8 cellular contexts compared by ENCODE assay signal in the genomic region with DNA sequence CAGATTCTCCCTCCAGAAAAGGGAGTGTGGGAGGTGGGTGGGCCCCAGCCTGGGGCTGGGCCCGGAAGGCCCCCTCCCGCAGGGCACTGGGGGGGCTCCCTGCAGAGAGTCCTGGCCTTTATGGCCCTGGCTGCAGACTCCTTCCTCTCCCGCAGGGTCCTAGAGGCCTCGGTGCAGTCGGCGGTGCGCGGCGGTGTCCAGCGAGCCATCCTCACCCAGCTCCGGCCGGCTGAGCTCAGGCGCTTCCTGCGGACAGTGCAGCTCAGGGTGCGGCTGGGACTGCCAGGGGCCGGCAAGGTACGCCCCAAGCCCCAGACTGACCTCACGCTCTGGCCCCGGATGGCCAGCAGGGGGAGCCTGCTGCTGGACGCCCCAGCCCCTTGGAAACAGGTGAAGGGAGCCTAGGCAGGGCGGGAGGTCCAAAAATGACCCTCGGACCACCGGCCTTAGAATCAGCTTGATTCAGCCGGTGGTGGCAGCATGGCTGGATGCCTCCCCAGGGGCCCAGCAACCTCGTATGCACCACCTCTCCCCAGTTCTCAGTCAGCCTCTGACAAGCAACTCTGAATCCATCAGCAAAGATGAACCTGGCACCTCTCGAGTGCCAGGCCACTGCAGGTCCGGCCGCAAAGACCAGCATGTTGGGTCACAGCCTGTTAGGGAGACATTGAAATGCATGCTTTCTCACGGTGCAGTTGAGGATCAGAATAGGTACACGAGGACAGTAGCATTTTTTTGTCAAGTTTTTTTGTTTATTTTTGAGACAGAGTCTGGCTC. TPM values are rescaled to one million over a fixed set of nuclear protein-coding genes. Genes with fewer than 3 reads are reported as not detected.
A peak's percentile ranks its signal among the peaks of the same experiment; 100 is the strongest.
DNase-seq lines count a peak whose midpoint lies in the region; ATAC-seq and TF ChIP-seq lines count a peak whose summit lies in the region.

No MANE protein-coding gene starts in this region.

- H3K9ac ChIP-seq in BLaER1 (no peak overlapping the region), PC-3 (ENCODE audit: low read length) (no peak overlapping the region)

- DNase-seq in PC-3 (peak; percentile 61), amygdala (lab: John Stamatoyannopoulos, UW) (peak in 29 of 56 donors; percentile 11 to 70 (median 33)), right cardiac atrium (peak; percentile 81 to 91 (median 91)), prostate gland (ENCODE audit: low spot score) (peak; percentile 49)

- no peaks in the 10 kb centered on the region for H3K9me2 ChIP-seq in PC-3 (replicated peaks; ENCODE audit: low read length)

- H2AFZ ChIP-seq in PC-3 (ENCODE audit: low read length): peak overlapping the region; percentile 40

- no peak overlapping the region for H3K4me3 ChIP-seq in BLaER1
- H3K4me3 ChIP-seq in PC-3 (ENCODE audit: low read length): no peak overlapping the region
- H3K4me3 ChIP-seq in right cardiac atrium (ENCODE audit: low read length): no peak overlapping the region
- H3K4me3 ChIP-seq in prostate gland: no peak overlapping the region

- POLR2A ChIA-PET in PC-3 (lab: Charles Lee; ENCODE audit: unreplicated experiment): no interaction called here

- no peaks in the 10 kb centered on the region for H3K27me3 ChIP-seq in BLaER1
- H3K27me3 ChIP-seq in PC-3 (ENCODE audit: low read length): no peaks in the 10 kb centered on the region
- H3K27me3 ChIP-seq in right cardiac atrium (ENCODE audit: control insufficient read depth, insufficient read depth): no peaks in the 10 kb centered on the region
- H3K27me3 ChIP-seq in prostate gland (replicated peaks; ENCODE audit: insufficient read depth): no peaks in the 10 kb centered on the region

- H3K4me2 ChIP-seq in BLaER1 (peak overlapping the region; percentile 65), PC-3 (ENCODE audit: low read length) (peak overlapping the region; percentile 33)

- CTCF ChIA-PET in PC-3 (lab: Charles Lee): interaction anchor here (0.5 to 0.9 kb wide), 4 partner anchors 16 to 79 kb away, joined by 3 to 4 read pairs (median 3); a partner anchor contains a TSS

- ATAC-seq in GM21381 (IDR thresholded peaks at IDR 0.05; ENCODE audit: unreplicated experiment): peak; percentile 54
- peak; percentile 79 for ATAC-seq in PC-3
- ATAC-seq in right cardiac atrium: peak; percentile 54 to 69
- ATAC-seq in GM21423 (IDR thresholded peaks at IDR 0.05; ENCODE audit: unreplicated experiment): no peak
- ATAC-seq in GM19452 (IDR thresholded peaks at IDR 0.05; ENCODE audit: unreplicated experiment): no peak

- H3K9me3 ChIP-seq in BLaER1: no peaks in the 10 kb centered on the region
- no peaks in the 10 kb centered on the region for H3K9me3 ChIP-seq in PC-3 (ENCODE audit: low read length)
- no peaks in the 10 kb centered on the region for H3K9me3 ChIP-seq in right cardiac atrium (ENCODE audit: control insufficient read depth, low read length)
- H3K9me3 ChIP-seq in prostate gland: no peaks in the 10 kb centered on the region

- peak; percentile 29 for TF ChIP-seq POLR2A in prostate gland (IDR thresholded peaks at IDR 0.05)

- H4K20me1 ChIP-seq in BLaER1 (no peaks in the 10 kb centered on the region), PC-3 (ENCODE audit: low read length) (no peaks in the 10 kb centered on the region)

- peaks cover 46% of the 10 kb centered on the region for H3K4me1 ChIP-seq in BLaER1
- peaks cover 12% of the 10 kb centered on the region; the same call in 1 of the 2 replicates for H3K4me1 ChIP-seq in PC-3 (ENCODE audit: insufficient read depth, low read length)
- H3K4me1 ChIP-seq in right cardiac atrium (ENCODE audit: control insufficient read depth, insufficient read depth, low read length): peaks cover 23% of the 10 kb centered on the region
- peaks cover 8% of the 10 kb centered on the region for H3K4me1 ChIP-seq in prostate gland (replicated peaks)

- H3F3A ChIP-seq in PC-3 (ENCODE audit: low read length, unreplicated experiment): no peaks in the 10 kb centered on the region

- H3K36me3 ChIP-seq in BLaER1 (peaks cover 9% of the 10 kb centered on the region; the same call in 1 of the 2 replicates), PC-3 (ENCODE audit: low read depth, low read length) (no peaks in the 10 kb centered on the region), prostate gland (no peaks in the 10 kb centered on the region)

- H3K79me2 ChIP-seq in PC-3 (ENCODE audit: low read length): no peaks in the 10 kb centered on the region

- no TSS peak for BruUV-seq in PC-3 (replicated peaks; lab: Mats Ljungman, UMichigan)

- intact Hi-C loops in PC-3 (cut with micrococcal nuclease): loop anchor here (1.0 kb wide), 1 partner anchor 109 kb away; no protein-coding TSS in a partner anchor
- intact Hi-C loops in right cardiac atrium (cut with DNase I): no loop called here
- intact Hi-C loops in prostate gland (cut with DNase I): loop anchor here (5.0 kb wide), 1 partner anchor 48 kb away; a partner anchor contains a TSS

- TF ChIP-seq CTCF in PC-3 (conservative IDR thresholded peaks at IDR 0.05; ENCODE audit: low read depth, low read length): peak; percentile 90
- peak; percentile 62 to 90 (median 74) for TF ChIP-seq CTCF in prostate gland (IDR thresholded peaks at IDR 0.05)

- H3K27ac ChIP-seq in BLaER1 (peak overlapping the region; percentile 46; the same call in 1 of the 2 replicates), PC-3 (ENCODE audit: low read length) (no peak overlapping the region), right cardiac atrium (ENCODE audit: low read length) (peak overlapping the region; percentile 5), prostate gland (peak overlapping the region; percentile 37 to 54)

- 6% methylated on average over 30 of the region's 30 CpGs for WGBS in right cardiac atrium
- whole genome bisulfite sequencing in prostate gland: 28% methylated on average over 9 of the region's 30 CpGs

RNA-seq across cellular contexts. Expression of a gene that starts 20.6 kb away (rescaled TPM):
- total RNA-seq in PC-3 (2014; rRNA removed) (13.2 and 24.8 TPM in 2 replicates), right cardiac atrium (10 to 100 TPM; 46.6 to 75.2 (median 58.9) TPM), prostate gland (10 to 100 TPM; 27.6 to 75.0 TPM)
- polyA plus RNA-seq in right cardiac atrium: 36.7 TPM

RNA-seq across cellular contexts. Expression of a gene that starts 20.8 kb away (rescaled TPM):
- total RNA-seq in PC-3 (2014; rRNA removed) (6.1 and 12.9 TPM in 2 replicates), right cardiac atrium (10 to 100 TPM; 30.4 to 54.9 (median 36.8) TPM), prostate gland (10 to 100 TPM; 13.4 to 45.0 TPM)
- 16.2 TPM for polyA plus RNA-seq in right cardiac atrium

RNA-seq across cellular contexts. Expression of a gene that starts 23.2 kb away (rescaled TPM):
- not detected in 2 replicates for total RNA-seq in PC-3 (2014; rRNA removed)
- 1 to 10 TPM; 1.3 to 2.7 (median 2.0) TPM for total RNA-seq in right cardiac atrium
- 4.0 TPM for polyA plus RNA-seq in right cardiac atrium
- 1 to 10 TPM in 1 of 2 donors, not detected in 1; 10.0 TPM for total RNA-seq in prostate gland

RNA-seq across cellular contexts. Expression of a gene that starts 49.2 kb away (rescaled TPM):
- 73.5 and 76.7 TPM in 2 replicates for total RNA-seq in PC-3 (2014; rRNA removed)
- 10 to 100 TPM; 17.5 to 25.0 (median 21.9) TPM for total RNA-seq in right cardiac atrium
- polyA plus RNA-seq in right cardiac atrium: 23.9 TPM
- 100 to 1,000 TPM; 114 to 123 TPM for total RNA-seq in prostate gland

Comparison
In these comparisons a context has a peak if more than half of its experiments do, and no peak if none do; other contexts are left out.
1. ATAC-seq: peak in GM21381 (single experiment), PC-3 (single experiment) and right cardiac atrium (2 of 2); none in GM21423 (single experiment) and GM19452 (single experiment).
2. DNase-seq: peak in every context shown above with its lines; median percentile 91 in right cardiac atrium; 61 in PC-3; 49 in prostate gland; 33 in amygdala.
3. intact Hi-C loops: an anchor here in PC-3 (1.0 kb wide) and prostate gland (5.0 kb wide); none called in right cardiac atrium.